In genomic region chr4:125322363-125322730, GRCh38 we compare ENCODE assay signal across 11 cellular contexts. TPM values are rescaled to one million over a fixed set of nuclear protein-coding genes. Genes with fewer than 3 reads are reported as not detected.
A peak's percentile ranks its signal among the peaks of the same experiment; 100 is the strongest.
DNase-seq lines count a peak whose midpoint lies in the region; ATAC-seq and TF ChIP-seq lines count a peak whose summit lies in the region.
"Had no signal": no experiment of that assay in that cellular context is flagged by ENCODE, and none has a peak within 500 bp of the region (broad histone marks: within the 10 kb centered on the region; RNA-seq: fewer than 3 reads in every experiment).

No MANE protein-coding gene starts in this region.

- H3K9me3 ChIP-seq in left ventricle myocardium inferior (replicated peaks), result no peaks in the 10 kb centered on the region
- no peaks in the 10 kb centered on the region for H3K9me3 ChIP-seq in vagina
- H3K9me3 ChIP-seq: colonic mucosa had no signal

- no peak for TF ChIP-seq CTCF in left ventricle myocardium inferior (IDR thresholded peaks at IDR 0.05; ENCODE audit: borderline replicate concordance)
- no peak for TF ChIP-seq CTCF in vagina (IDR thresholded peaks at IDR 0.05)

- H3K4me3 ChIP-seq in left ventricle myocardium inferior, result peak overlapping the region; percentile 53
- peak overlapping the region in 1 of 2 donors; percentile 4 for H3K4me3 ChIP-seq in vagina
- H3K4me3 ChIP-seq: BLaER1 treated with 17β-estradiol and CSF1 and Interleukin-3, amounts not matched to agents 10 nM and 100 nM; colonic mucosa had no signal

- no peak for ATAC-seq in left cardiac atrium

- no peak for TF ChIP-seq POLR2A in vagina (IDR thresholded peaks at IDR 0.05)

- intact Hi-C loops in left ventricle myocardium inferior (cut with micrococcal nuclease) (no loop called here), left cardiac atrium (cut with DNase I) (loop anchor here in 1 of 2 donors (10.0 kb wide), 1 partner anchor 72 kb away; no protein-coding TSS in a partner anchor), vagina (cut with DNase I) (no loop called here)

- H3K27me3 ChIP-seq in left ventricle myocardium inferior (ENCODE audit: low read depth) (no peaks in the 10 kb centered on the region), vagina (no peaks in the 10 kb centered on the region)

- H3K36me3 ChIP-seq in left ventricle myocardium inferior, result peaks cover 9% of the 10 kb centered on the region
- no peaks in the 10 kb centered on the region for H3K36me3 ChIP-seq in vagina
- H3K36me3 ChIP-seq: BLaER1 treated with 17β-estradiol and CSF1 and Interleukin-3, amounts not matched to agents 10 nM and 100 nM; colonic mucosa had no signal

- H3K4me1 ChIP-seq in left ventricle myocardium inferior (peaks cover 79% of the 10 kb centered on the region), vagina (peaks cover 45% of the 10 kb centered on the region)
- H3K4me1 ChIP-seq: colonic mucosa had no signal

- H3K27ac ChIP-seq in left ventricle myocardium inferior (replicated peaks), result peak overlapping the region; percentile 63
- peak overlapping the region; percentile 55 for H3K27ac ChIP-seq in vagina
- H3K27ac ChIP-seq: BLaER1 treated with 17β-estradiol and CSF1 and Interleukin-3, amounts not matched to agents 10 nM and 100 nM; colonic mucosa had no signal

- DNase-seq in left ventricle myocardium inferior (no peak), left cardiac atrium (no peak), dermis blood vessel endothelial cell (peak; percentile 53), midbrain (lab: John Stamatoyannopoulos, UW) (peak; percentile 65), vagina (ENCODE audit: extremely low spot score in 2 of 2) (no peak), NCI-H2081 treated with DMSO at 0.1 percent for 48 hours (lab: John Stamatoyannopoulos, UW) (no peak), NCI-H2227 treated with DMSO at 0.1 percent for 48 hours (lab: John Stamatoyannopoulos, UW) (no peak), DMS79 (lab: John Stamatoyannopoulos, UW) (no peak)
- DNase-seq: colonic mucosa, NCI-H146 had no signal

RNA-seq across cellular contexts. Expression of gene FAT4, which starts 7.6 kb away (rescaled TPM):
- total RNA-seq in left ventricle myocardium inferior, result 6.7 TPM
- total RNA-seq in left cardiac atrium, result 10 to 100 TPM; 10.3 to 12.3 TPM
- 69.6 and 120 TPM in 2 replicates for total RNA-seq in dermis blood vessel endothelial cell
- 9.8 TPM for total RNA-seq in vagina

Comparison
In these comparisons a context has a peak if more than half of its experiments do, and no peak if none do; other contexts are left out.
1. DNase-seq: peak in dermis blood vessel endothelial cell (single experiment) and midbrain (single experiment); none in left ventricle myocardium inferior (single experiment), left cardiac atrium (single experiment), vagina (0 of 2), NCI-H2081 treated with DMSO at 0.1 percent for 48 hours (single experiment), NCI-H2227 treated with DMSO at 0.1 percent for 48 hours (single experiment) and DMS79 (single experiment).